Comparison of ENCODE assay signal across 13 cellular contexts in genomic region chr11:45754261-45754709, GRCh38. TPM values are rescaled to one million over a fixed set of nuclear protein-coding genes. Genes with fewer than 3 reads are reported as not detected.
DNase-seq lines count a peak whose midpoint lies in the region; ATAC-seq and TF ChIP-seq lines count a peak whose summit lies in the region.
"Had no signal": no experiment of that assay in that cellular context is flagged by ENCODE, and none has a peak within 500 bp of the region (broad histone marks: within the 10 kb centered on the region; RNA-seq: fewer than 3 reads in every experiment).

No MANE protein-coding gene starts in this region.

- no peak overlapping the region for H3K4me3 ChIP-seq in body of pancreas
- H3K4me3 ChIP-seq in right atrium auricular region, result no peak overlapping the region
- H3K4me3 ChIP-seq in ovary, result no peak overlapping the region
- H3K4me3 ChIP-seq: A549 had no signal

- H3K9me3 ChIP-seq in body of pancreas (no peaks in the 10 kb centered on the region), right atrium auricular region (no peaks in the 10 kb centered on the region), ovary (no peaks in the 10 kb centered on the region)
- H3K9me3 ChIP-seq: A549 had no signal

- no peak for TF ChIP-seq EP300 in ovary (IDR thresholded peaks at IDR 0.05)

- H3K4me1 ChIP-seq in body of pancreas (peaks cover 27% of the 10 kb centered on the region), right atrium auricular region (peaks cover 0 to 41% of the 10 kb centered on the region in 2 donors), ovary (ENCODE audit: insufficient read depth) (peaks cover 15% of the 10 kb centered on the region)
- H3K4me1 ChIP-seq: A549 had no signal

- no peaks in the 10 kb centered on the region for H3K27me3 ChIP-seq in body of pancreas
- no peaks in the 10 kb centered on the region for H3K27me3 ChIP-seq in right atrium auricular region
- H3K27me3 ChIP-seq in ovary, result no peaks in the 10 kb centered on the region

- DNase-seq in ELF-1 (ENCODE audit: low read depth, low spot score) (peak; percentile 34), body of pancreas (peak; percentile 61 to 83 (median 70)), right atrium auricular region (ENCODE audit: low spot score) (no peak), ovary (peak in 3 of 5 donors; percentile 27 to 44 (median 29)), substantia nigra (lab: John Stamatoyannopoulos, UW) (no peak), NOMO-1 treated with DMSO at 0.1 percent for 48 hours (lab: John Stamatoyannopoulos, UW; ENCODE audit: unreplicated experiment) (no peak)
- no peak for DNase-seq in stimulated activated CD4-positive, alpha-beta T cell treated with anti-CD3 and anti-CD28 coated beads, Interleukin-2, amount 100 ng/mL, for 48 hours
- DNase-seq: CD4-positive, alpha-beta T cell; NCI-H1105 treated with DMSO at 0.1 percent for 48 hours; NCI-H510A; stimulated activated CD4-positive, alpha-beta T cell treated with anti-CD3 and anti-CD28 coated beads, Interleukin-15, amount 100 ng/mL, for 24 hours had no signal

- H3K36me3 ChIP-seq in body of pancreas (replicated peaks in 1 of 2; ENCODE audit: insufficient read depth in 1 of 2, low read depth in 2 of 2) (no peaks in the 10 kb centered on the region), right atrium auricular region (no peaks in the 10 kb centered on the region), ovary (no peaks in the 10 kb centered on the region)

- TF ChIP-seq CTCF in body of pancreas (IDR thresholded peaks at IDR 0.05) (no peak), right atrium auricular region (IDR thresholded peaks at IDR 0.05) (no peak), ovary (IDR thresholded peaks at IDR 0.05) (no peak)

- ATAC-seq in body of pancreas (peak; percentile 93), HG03520 (IDR thresholded peaks at IDR 0.05; ENCODE audit: unreplicated experiment) (no peak)

- 19 to 21% methylated on average over 8 of the region's 8 CpGs for WGBS in body of pancreas, 2 donors
- 25 to 41% (median 30%) methylated on average over 8 of the region's 8 CpGs for WGBS in ovary, 3 donors

- H3K27ac ChIP-seq in body of pancreas (peak overlapping the region; percentile 52 to 84 (median 68)), right atrium auricular region (peak overlapping the region; percentile 42 to 73), ovary (peak overlapping the region in 1 of 2 donors; percentile 57), substantia nigra (ENCODE audit: low read depth, low read length, poor library complexity, severe bottlenecking) (no peak overlapping the region)
- H3K27ac ChIP-seq: A549 had no signal

- no peak for TF ChIP-seq POLR2A in body of pancreas (IDR thresholded peaks at IDR 0.05)
- no peak for TF ChIP-seq POLR2A in ovary (IDR thresholded peaks at IDR 0.05)

- intact Hi-C loops in body of pancreas (cut with DNase I), result no loop called here
- intact Hi-C loops in ovary (cut with DNase I), result loop anchor here in 1 of 4 donors (10.0 kb wide), 1 partner anchor 89 kb away; the partner anchor contains the start of gene CHST1

RNA-seq across cellular contexts. Expression of gene SLC35C1, which starts 50.7 kb away (rescaled TPM):
- total RNA-seq in body of pancreas, result 10 to 100 TPM; 11.2 to 22.7 TPM
- total RNA-seq in right atrium auricular region, result 10 to 100 TPM in 1 of 2 donors, 1 to 10 TPM in 1; 5.2 to 11.6 TPM
- total RNA-seq in ovary, result 10 to 100 TPM in 4 of 7 donors, 1 to 10 TPM in 3; 6.1 to 13.8 (median 10.7) TPM
- polyA plus RNA-seq in ovary, result 1 to 10 TPM; 5.9 to 8.4 TPM

Comparison
In these comparisons a context has a peak if more than half of its experiments do, and no peak if none do; other contexts are left out.
1. DNase-seq: peak in ELF-1 (single experiment), body of pancreas (4 of 4) and ovary (3 of 5); none in right atrium auricular region (single experiment), substantia nigra (0 of 49), NOMO-1 treated with DMSO at 0.1 percent for 48 hours (single experiment) and stimulated activated CD4-positive, alpha-beta T cell treated with anti-CD3 and anti-CD28 coated beads, Interleukin-2, amount 100 ng/mL, for 48 hours (0 of 2).